In the genomic region with DNA sequence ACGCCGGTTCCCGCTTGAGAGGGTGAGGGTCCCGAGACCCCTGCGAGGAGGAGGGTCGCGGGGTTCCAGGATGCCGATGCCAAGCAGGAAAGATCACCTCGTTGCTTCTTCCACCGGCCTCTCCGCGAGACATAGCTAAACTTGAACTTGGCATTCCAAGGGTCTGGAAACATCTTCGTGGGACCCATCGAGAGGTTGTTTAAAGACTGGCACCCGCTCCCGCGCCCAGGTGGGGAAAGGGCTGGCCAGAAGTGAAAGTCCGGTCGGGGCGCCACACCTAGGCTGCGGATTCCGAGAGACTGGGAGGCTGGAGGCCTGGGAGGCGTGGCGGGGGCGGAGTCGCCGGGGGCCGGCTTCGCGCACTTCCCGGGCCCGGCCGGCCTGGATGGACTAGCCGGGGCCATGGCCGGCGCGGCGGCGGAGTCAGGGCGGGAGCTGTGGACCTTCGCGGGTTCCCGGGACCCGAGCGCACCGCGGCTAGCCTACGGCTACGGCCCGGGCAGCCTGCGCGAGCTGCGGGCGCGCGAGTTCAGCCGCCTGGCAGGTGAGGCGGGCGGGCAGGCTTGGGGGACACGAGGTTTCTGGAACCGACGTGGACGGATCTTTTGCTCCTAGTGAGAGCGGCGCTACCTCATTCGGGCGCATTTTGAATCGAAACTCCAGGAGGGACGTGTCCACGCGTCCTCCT, we compare ENCODE assay signal across 8 cellular contexts. TPM values are rescaled to one million over a fixed set of nuclear protein-coding genes. Genes with fewer than 3 reads are reported as not detected.
DNase-seq lines count a peak whose midpoint lies in the region; ATAC-seq and TF ChIP-seq lines count a peak whose summit lies in the region.

A gene with protein sequence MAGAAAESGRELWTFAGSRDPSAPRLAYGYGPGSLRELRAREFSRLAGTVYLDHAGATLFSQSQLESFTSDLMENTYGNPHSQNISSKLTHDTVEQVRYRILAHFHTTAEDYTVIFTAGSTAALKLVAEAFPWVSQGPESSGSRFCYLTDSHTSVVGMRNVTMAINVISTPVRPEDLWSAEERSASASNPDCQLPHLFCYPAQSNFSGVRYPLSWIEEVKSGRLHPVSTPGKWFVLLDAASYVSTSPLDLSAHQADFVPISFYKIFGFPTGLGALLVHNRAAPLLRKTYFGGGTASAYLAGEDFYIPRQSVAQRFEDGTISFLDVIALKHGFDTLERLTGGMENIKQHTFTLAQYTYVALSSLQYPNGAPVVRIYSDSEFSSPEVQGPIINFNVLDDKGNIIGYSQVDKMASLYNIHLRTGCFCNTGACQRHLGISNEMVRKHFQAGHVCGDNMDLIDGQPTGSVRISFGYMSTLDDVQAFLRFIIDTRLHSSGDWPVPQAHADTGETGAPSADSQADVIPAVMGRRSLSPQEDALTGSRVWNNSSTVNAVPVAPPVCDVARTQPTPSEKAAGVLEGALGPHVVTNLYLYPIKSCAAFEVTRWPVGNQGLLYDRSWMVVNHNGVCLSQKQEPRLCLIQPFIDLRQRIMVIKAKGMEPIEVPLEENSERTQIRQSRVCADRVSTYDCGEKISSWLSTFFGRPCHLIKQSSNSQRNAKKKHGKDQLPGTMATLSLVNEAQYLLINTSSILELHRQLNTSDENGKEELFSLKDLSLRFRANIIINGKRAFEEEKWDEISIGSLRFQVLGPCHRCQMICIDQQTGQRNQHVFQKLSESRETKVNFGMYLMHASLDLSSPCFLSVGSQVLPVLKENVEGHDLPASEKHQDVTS (plus strand): TSS at position 360 of the 688 bp plus-strand sequence. CDS start 43 bp downstream, at position 403.

- DNase-seq in AG08395 (ENCODE audit: low spot score) (peak; percentile 90), SK-MEL-5 (ENCODE audit: low read depth, low spot score) (peak; percentile 60), ascending aorta (ENCODE audit: low spot score in 2 of 2) (peak; percentile 38 to 86), right cardiac atrium (peak; percentile 79 to 93 (median 89)), retina (peak; percentile 84)

- under 1% methylated on average over 71 of the region's 71 CpGs for WGBS in right cardiac atrium

- peak; percentile 39 for TF ChIP-seq POLR2A in GM18951 (IDR thresholded peaks at IDR 0.05; ENCODE audit: extremely low read depth, insufficient read depth, insufficient read length)

- no peaks in the 10 kb centered on the region for H3K9me3 ChIP-seq in ascending aorta
- no peaks in the 10 kb centered on the region for H3K9me3 ChIP-seq in right cardiac atrium (ENCODE audit: control insufficient read depth, low read length)

- H3K4me1 ChIP-seq in ascending aorta (peaks cover 0 to 11% of the 10 kb centered on the region in 2 donors), right cardiac atrium (ENCODE audit: control insufficient read depth, insufficient read depth, low read length) (no peaks in the 10 kb centered on the region)

- no peaks in the 10 kb centered on the region for H3K36me3 ChIP-seq in ascending aorta

- H3K27ac ChIP-seq in ascending aorta (peak within 1 kb of the TSS in 1 of 2 donors; percentile 50), right cardiac atrium (ENCODE audit: low read length) (no peak within 1 kb of the TSS)

- peak within 1 kb of the TSS; percentile 64 to 84 for H3K4me3 ChIP-seq in ascending aorta
- H3K4me3 ChIP-seq in right cardiac atrium (ENCODE audit: low read length): peak within 1 kb of the TSS; percentile 81

- TF ChIP-seq CTCF in ascending aorta (IDR thresholded peaks at IDR 0.05): no peak

- intact Hi-C loops in ascending aorta (cut with DNase I) (loop anchor here (2.0 to 5.0 kb wide), 2 partner anchors 58 to 95 kb away; a partner anchor contains a TSS), right cardiac atrium (cut with DNase I) (loop anchor here in 1 of 4 donors (10.0 kb wide), 1 partner anchor 88 kb away; no protein-coding TSS in a partner anchor)

- H3K27me3 ChIP-seq in ascending aorta (no peaks in the 10 kb centered on the region), right cardiac atrium (ENCODE audit: control insufficient read depth, insufficient read depth) (no peaks in the 10 kb centered on the region)

- in situ Hi-C loops in GM18951 (cut with MboI; ENCODE audit: low sequenced_read_pairs, unreplicated experiment) (no loop called here), SK-MEL-5 (cut with HindIII; ENCODE audit: low pct_unique_long_range_greater_than_20kb, low sequenced_read_pairs) (no loop called here)

- ATAC-seq in HG03139 (IDR thresholded peaks at IDR 0.05; ENCODE audit: unreplicated experiment) (peak; percentile 65), right cardiac atrium (peak; percentile 96 to 97), HG02970 (IDR thresholded peaks at IDR 0.05; ENCODE audit: low FRiP score, unreplicated experiment) (no peak)

RNA-seq across cellular contexts. Expression of the gene that starts here (rescaled TPM):
- total RNA-seq in SK-MEL-5 (2014; rRNA removed; shearing (Covaris generic)): 30.0 and 50.8 TPM in 2 replicates
- polyA plus RNA-seq in SK-MEL-5 (2015; cell fraction: cytosol; rRNA removed): 27.3 and 29.8 TPM in 2 replicates
- polyA plus RNA-seq in SK-MEL-5 (2015; cell fraction: nucleus; rRNA removed): 47.4 and 97.2 TPM in 2 replicates
- 0.21 TPM for total RNA-seq in ascending aorta
- under 1 TPM; 0.57 to 0.64 (median 0.59) TPM for total RNA-seq in right cardiac atrium
- polyA plus RNA-seq in right cardiac atrium: 0.14 TPM

Comparison
In these comparisons a context has a peak if more than half of its experiments do, and no peak if none do; other contexts are left out.
1. RNA of the gene that starts here (total RNA-seq): 30.0 to 50.8 TPM in SK-MEL-5; 0.57 to 0.64 TPM in right cardiac atrium and 0.21 TPM in ascending aorta (single experiment); every median in the first group is over 10 times any median in the second.
2. Peak in DNase-seq and H3K4me3 ChIP-seq in ascending aorta; RNA of the gene not detected or under 1 TPM.
3. Peak in DNase-seq, ATAC-seq and H3K4me3 ChIP-seq in right cardiac atrium; RNA of the gene not detected or under 1 TPM.
4. Peak in every context shown above with its lines, with median percentiles within 50 percentile points of each other: DNase-seq.